ENCODE assay signal across 9 cellular contexts in the genomic region with DNA sequence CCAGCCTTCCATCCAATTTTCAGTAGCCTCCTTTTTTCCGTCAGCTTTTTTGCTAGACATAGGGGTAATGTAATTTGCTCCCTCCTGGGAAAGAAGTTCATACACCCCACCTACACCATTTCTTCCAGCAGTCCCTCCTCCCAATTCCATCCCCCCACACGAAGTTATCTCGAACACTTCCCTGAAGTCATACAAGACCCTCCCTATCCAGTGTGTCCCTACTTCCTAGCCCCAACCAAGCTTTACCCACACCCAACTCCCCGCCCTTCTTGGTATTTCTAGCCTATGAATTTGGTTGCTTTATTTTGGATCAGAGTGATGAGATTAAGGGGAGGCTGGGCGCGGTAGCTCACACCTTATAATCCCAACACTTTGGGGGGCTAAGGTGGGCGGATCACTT. TPM values are rescaled to one million over a fixed set of nuclear protein-coding genes. Genes with fewer than 3 reads are reported as not detected.
DNase-seq lines count a peak whose midpoint lies in the region; ATAC-seq and TF ChIP-seq lines count a peak whose summit lies in the region.
"Had no signal": no experiment of that assay in that cellular context is flagged by ENCODE, and none has a peak within 500 bp of the region (broad histone marks: within the 10 kb centered on the region; RNA-seq: fewer than 3 reads in every experiment).

No MANE protein-coding gene starts in this region.

- H3K9me3 ChIP-seq in H9 (ENCODE audit: control insufficient read depth, low read depth, low read length) (no peaks in the 10 kb centered on the region), iPS-18c (ENCODE audit: control insufficient read depth, insufficient read depth, low read length) (no peaks in the 10 kb centered on the region)

- peak overlapping the region; percentile 79 for H3K4me3 ChIP-seq in AG04449 (ENCODE audit: low read depth, low read length)
- H3K4me3 ChIP-seq in iPS-18c (ENCODE audit: insufficient read depth, low read depth, low read length) = peak overlapping the region; percentile 98

- WGBS in H9 (ENCODE audit: extremely low coverage, insufficient read length, low lambda C conversion rate) = no CpG with 5 or more reads among the region's 7 CpGs

- H4K5ac ChIP-seq in H9 (ENCODE audit: insufficient read length, low read depth, low read length) = no peak overlapping the region

- H3K4me3 Mint-ChIP-seq in H9 = peak overlapping the region; percentile 98 to 99
- H3K4me3 Mint-ChIP-seq in activated T-helper 1 cell treated with anti-CD3 and anti-CD28 coated beads, Interleukin-12 subunit alpha, Interleukin-12 subunit beta, Interleukin-2, Interleukin-4 antibody, amounts not matched to agents 30 ng/mL and 10 ng/mL and 1 ng/mL, durations not matched to agents 14 hours and 24 hours and 36 hours = peak overlapping the region; percentile 89

- H3K27me3 ChIP-seq in H9 (ENCODE audit: insufficient read depth, low read length) = no peaks in the 10 kb centered on the region

- no peak overlapping the region for H2BK20ac ChIP-seq in H9 (ENCODE audit: low read depth, low read length, poor library complexity, severe bottlenecking)

- POLR2A ChIA-PET in AG04449 (lab: Yijun Ruan, JAX) = interaction anchor here (0.6 kb wide), 1 partner anchor 471 kb away, joined by 3 read pairs; no protein-coding TSS in a partner anchor

- peaks cover 16 to 19% of the 10 kb centered on the region in 2 experiments for H3K4me1 Mint-ChIP-seq in H9
- H3K4me1 Mint-ChIP-seq in activated T-helper 1 cell treated with anti-CD3 and anti-CD28 coated beads, Interleukin-12 subunit alpha, Interleukin-12 subunit beta, Interleukin-2, Interleukin-4 antibody, amounts not matched to agents 30 ng/mL and 10 ng/mL and 1 ng/mL, durations not matched to agents 14 hours and 24 hours and 36 hours (ENCODE audit: low read depth) = peaks cover 35% of the 10 kb centered on the region

- H3K27ac ChIP-seq in H9 (ENCODE audit: insufficient read length, low read depth, low read length) = no peak overlapping the region

- peaks cover 7% of the 10 kb centered on the region for H3K23me2 ChIP-seq in H9 (ENCODE audit: insufficient read length, low read depth, low read length, poor library complexity, severe bottlenecking)

- peaks cover 10% of the 10 kb centered on the region; the same call in 1 of the 2 replicates for H3K79me2 ChIP-seq in H9 (ENCODE audit: insufficient read depth, low read length)

- H3K9ac ChIP-seq in H9 (ENCODE audit: extremely low read depth, insufficient read length, low read length) = peak overlapping the region; percentile 82

- no peak overlapping the region for H3K56ac ChIP-seq in H9 (ENCODE audit: insufficient read length, low read depth, low read length)

- DNase-seq in AG04449 (ENCODE audit: low read depth, low spot score) (no peak), H9 (no peak), HPDE6-E6E7 (ENCODE audit: extremely low spot score) (no peak), NCI-H2081 (lab: John Stamatoyannopoulos, UW) (no peak), NOMO-1 treated with DMSO at 0.1 percent for 48 hours (lab: John Stamatoyannopoulos, UW; ENCODE audit: unreplicated experiment) (no peak)
- DNase-seq in activated T-helper 1 cell treated with anti-CD3 and anti-CD28 coated beads, Interleukin-12 subunit alpha, Interleukin-12 subunit beta, Interleukin-2, Interleukin-4 antibody, amounts not matched to agents 30 ng/mL and 10 ng/mL and 1 ng/mL, durations not matched to agents 14 hours and 24 hours and 36 hours (ENCODE audit: low spot score) = no peak

- H2AFZ ChIP-seq in H9 (ENCODE audit: low read length) = no peak overlapping the region

- no peak overlapping the region for H4K91ac ChIP-seq in H9 (ENCODE audit: insufficient read length, low read depth, low read length)

- H3K36me3 Mint-ChIP-seq in H9 (ENCODE audit: insufficient read depth in 1 of 3, low read depth in 3 of 3) = peaks cover 45 to 73% (median 66%) of the 10 kb centered on the region in 3 experiments
- H3K36me3 Mint-ChIP-seq in activated T-helper 1 cell treated with anti-CD3 and anti-CD28 coated beads, Interleukin-12 subunit alpha, Interleukin-12 subunit beta, Interleukin-2, Interleukin-4 antibody, amounts not matched to agents 30 ng/mL and 10 ng/mL and 1 ng/mL, durations not matched to agents 14 hours and 24 hours and 36 hours (ENCODE audit: low read depth) = peaks cover 47% of the 10 kb centered on the region

- H3T11ph ChIP-seq in H9 (ENCODE audit: low read length) = no peak overlapping the region

- H3K4me1 ChIP-seq in H9 (ENCODE audit: insufficient read depth, low read length) = no peaks in the 10 kb centered on the region

- peak overlapping the region in 2 of 3 experiments; percentile 81 to 95; a peak in 4 of 7 replicates for H3K27ac Mint-ChIP-seq in H9
- peak overlapping the region; percentile 82 for H3K27ac Mint-ChIP-seq in activated T-helper 1 cell treated with anti-CD3 and anti-CD28 coated beads, Interleukin-12 subunit alpha, Interleukin-12 subunit beta, Interleukin-2, Interleukin-4 antibody, amounts not matched to agents 30 ng/mL and 10 ng/mL and 1 ng/mL, durations not matched to agents 14 hours and 24 hours and 36 hours

- CTCF ChIA-PET in AG04449 (lab: Yijun Ruan, JAX) = interaction anchor here (1.2 to 5.8 kb wide), 4 partner anchors 11 to 451 kb away, joined by 4 to 38 read pairs (median 6); a partner anchor contains a TSS

- H4K8ac ChIP-seq in H9 (replicated peaks; ENCODE audit: insufficient read length, low read depth, low read length) = no peak overlapping the region

- ATAC-seq in GM21737 (IDR thresholded peaks at IDR 0.05; ENCODE audit: unreplicated experiment) = no peak

- H2BK5ac ChIP-seq in H9 (ENCODE audit: insufficient read length, low read length) = no peak overlapping the region

- no peak overlapping the region for H2AK5ac ChIP-seq in H9 (ENCODE audit: insufficient read length, low read length)

- H2BK120ac ChIP-seq in H9 (ENCODE audit: low read depth, low read length, poor library complexity, severe bottlenecking) = no peak overlapping the region

- no peaks in the 10 kb centered on the region for H4K20me1 ChIP-seq in H9 (ENCODE audit: control insufficient read depth, insufficient read depth, insufficient read length)

- peak overlapping the region; percentile 71 for H3K4me2 ChIP-seq in H9 (ENCODE audit: insufficient read depth, insufficient read length, low read length)

- no peaks in the 10 kb centered on the region for H3K27me3 Mint-ChIP-seq in H9 (ENCODE audit: low read depth)
- H3K27me3 Mint-ChIP-seq in activated T-helper 1 cell treated with anti-CD3 and anti-CD28 coated beads, Interleukin-12 subunit alpha, Interleukin-12 subunit beta, Interleukin-2, Interleukin-4 antibody, amounts not matched to agents 30 ng/mL and 10 ng/mL and 1 ng/mL, durations not matched to agents 14 hours and 24 hours and 36 hours (ENCODE audit: insufficient read depth) = no peaks in the 10 kb centered on the region

- intact Hi-C loops in activated T-helper 1 cell treated with anti-CD3 and anti-CD28 coated beads, Interleukin-12 subunit alpha, Interleukin-12 subunit beta, Interleukin-2, Interleukin-4 antibody, amounts not matched to agents 30 ng/mL and 10 ng/mL and 1 ng/mL, durations not matched to agents 14 hours and 24 hours and 36 hours (cut with micrococcal nuclease) = loop anchor here (2.0 kb wide), 1 partner anchor 159 kb away; a partner anchor contains a TSS

- TF ChIP-seq CTCF in AG04449 (IDR thresholded peaks at IDR 0.05; ENCODE audit: insufficient read depth, low read length, missing control alignments) (no peak), H9 (conservative IDR thresholded peaks at IDR 0.05) (no peak)

- H3K4ac ChIP-seq in H9 (ENCODE audit: low read depth, low read length) = no peak overlapping the region

- H3K14ac ChIP-seq in H9 (ENCODE audit: insufficient read depth, low read length) = no peak overlapping the region

- no peak overlapping the region for H3K23ac ChIP-seq in H9 (ENCODE audit: insufficient read length, low read depth, low read length)

- H3K9me3 Mint-ChIP-seq in H9 = peaks cover 0 to 3% of the 10 kb centered on the region in 2 experiments; a peak in 2 of 5 replicates
- no peaks in the 10 kb centered on the region for H3K9me3 Mint-ChIP-seq in activated T-helper 1 cell treated with anti-CD3 and anti-CD28 coated beads, Interleukin-12 subunit alpha, Interleukin-12 subunit beta, Interleukin-2, Interleukin-4 antibody, amounts not matched to agents 30 ng/mL and 10 ng/mL and 1 ng/mL, durations not matched to agents 14 hours and 24 hours and 36 hours

- no peak overlapping the region for H2BK12ac ChIP-seq in H9 (ENCODE audit: insufficient read length, low read depth, low read length)

- no peak overlapping the region for H2BK15ac ChIP-seq in H9 (ENCODE audit: low read depth, low read length)

- H3K18ac ChIP-seq in H9 (ENCODE audit: insufficient read length, low read depth, low read length) = no peak overlapping the region

- peaks cover 3% of the 10 kb centered on the region for H3K79me1 ChIP-seq in H9 (ENCODE audit: insufficient read depth, low read depth, low read length, poor library complexity, severe bottlenecking)

RNA-seq across cellular contexts. Expression of a gene that starts 1.0 kb away (rescaled TPM):
- total RNA-seq in H9 (2021) = 254 and 268 TPM in 2 replicates
- total RNA-seq in activated T-helper 1 cell treated with anti-CD3 and anti-CD28 coated beads, Interleukin-12 subunit alpha, Interleukin-12 subunit beta, Interleukin-2, Interleukin-4 antibody, amounts not matched to agents 30 ng/mL and 10 ng/mL and 1 ng/mL, durations not matched to agents 14 hours and 24 hours and 36 hours = 114 and 118 TPM in 2 replicates

RNA-seq across cellular contexts. Expression of a gene that starts 13.6 kb away (rescaled TPM):
- total RNA-seq in H9 (2021) = 3.1 and 4.6 TPM in 2 replicates
- total RNA-seq in activated T-helper 1 cell treated with anti-CD3 and anti-CD28 coated beads, Interleukin-12 subunit alpha, Interleukin-12 subunit beta, Interleukin-2, Interleukin-4 antibody, amounts not matched to agents 30 ng/mL and 10 ng/mL and 1 ng/mL, durations not matched to agents 14 hours and 24 hours and 36 hours = not detected in 2 replicates

RNA-seq across cellular contexts. Expression of a gene that starts 20.1 kb away (rescaled TPM):
- total RNA-seq in H9 (2021) = 18.9 and 20.5 TPM in 2 replicates
- total RNA-seq in activated T-helper 1 cell treated with anti-CD3 and anti-CD28 coated beads, Interleukin-12 subunit alpha, Interleukin-12 subunit beta, Interleukin-2, Interleukin-4 antibody, amounts not matched to agents 30 ng/mL and 10 ng/mL and 1 ng/mL, durations not matched to agents 14 hours and 24 hours and 36 hours = 0.75 and 1.1 TPM in 2 replicates

RNA-seq across cellular contexts. Expression of a gene that starts 21.7 kb away (rescaled TPM):
- total RNA-seq in H9 (2021) = 35.5 and 36.3 TPM in 2 replicates
- 35.6 and 40.1 TPM in 2 replicates for total RNA-seq in activated T-helper 1 cell treated with anti-CD3 and anti-CD28 coated beads, Interleukin-12 subunit alpha, Interleukin-12 subunit beta, Interleukin-2, Interleukin-4 antibody, amounts not matched to agents 30 ng/mL and 10 ng/mL and 1 ng/mL, durations not matched to agents 14 hours and 24 hours and 36 hours

RNA-seq across cellular contexts. Expression of a gene that starts 21.8 kb away (rescaled TPM):
- 0.35 TPM in 1 of 2 replicates, not detected in the other for total RNA-seq in H9 (2021)
- total RNA-seq in activated T-helper 1 cell treated with anti-CD3 and anti-CD28 coated beads, Interleukin-12 subunit alpha, Interleukin-12 subunit beta, Interleukin-2, Interleukin-4 antibody, amounts not matched to agents 30 ng/mL and 10 ng/mL and 1 ng/mL, durations not matched to agents 14 hours and 24 hours and 36 hours = not detected in 2 replicates
- total RNA-seq: liver had no signal
